1 cellular context compared by ENCODE assay signal in genomic region chr3:143676742-143677141, GRCh38.
TF ChIP-seq lines count a peak whose summit lies in the region.

No MANE protein-coding gene starts in this region.

TF ChIP-seq in H1, 55 proteins besides CTCF, POLR2A, EP300 and RAD21 (continued from another document):
- TF ChIP-seq USF2 (IDR thresholded peaks at IDR 0.05; ENCODE audit: low read length) (no peak), FOSL1 (IDR thresholded peaks at IDR 0.05; ENCODE audit: insufficient read depth, low read depth, low read length) (no peak), BACH1 (IDR thresholded peaks at IDR 0.05; ENCODE audit: low read length) (no peak), HDAC6 (IDR thresholded peaks at IDR 0.05; ENCODE audit: low read depth, low read length) (no peak), NANOG (IDR thresholded peaks at IDR 0.05; ENCODE audit: insufficient read depth, low read depth, low read length, poor library complexity, severe bottlenecking) (no peak), KDM1A (IDR thresholded peaks at IDR 0.05; ENCODE audit: borderline replicate concordance, low read length) (no peak), TAF7 (optimal IDR thresholded peaks at IDR 0.05; ENCODE audit: borderline replicate concordance, low read depth, low read length) (no peak), ASH2L (IDR thresholded peaks at IDR 0.05; ENCODE audit: low read length) (no peak)
